Comparison of ENCODE assay signal across 20 cellular contexts in the genomic region with DNA sequence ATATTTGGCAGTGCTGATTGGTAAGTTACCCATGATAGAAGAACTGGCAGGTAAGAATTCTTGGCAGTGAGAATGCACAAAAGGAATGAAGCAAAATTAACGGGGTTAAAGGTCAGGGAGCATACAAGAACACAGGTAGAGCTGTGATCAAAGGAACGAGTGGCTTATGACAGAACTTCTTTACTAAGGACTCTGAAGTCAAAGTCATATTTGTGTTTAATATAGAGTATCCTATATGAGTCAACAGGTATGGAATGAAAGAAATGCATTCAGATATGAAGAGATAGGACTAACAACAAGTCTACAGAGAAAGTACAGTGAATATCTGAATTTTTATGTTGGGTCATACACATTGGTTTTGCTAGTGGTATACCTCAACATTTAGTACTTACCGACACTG.
DNase-seq lines count a peak whose midpoint lies in the region; FAIRE-seq and TF ChIP-seq lines count a peak whose summit lies in the region.
"Had no signal": no experiment of that assay in that cellular context is flagged by ENCODE, and none has a peak within 500 bp of the region (broad histone marks: within the 10 kb centered on the region; RNA-seq: fewer than 3 reads in every experiment).

No MANE protein-coding gene starts in this region.

- H3K27ac ChIP-seq in PC-9 (peak overlapping the region; percentile 50), sigmoid colon (no peak overlapping the region)
- H3K27ac ChIP-seq: gastroesophageal sphincter, right atrium auricular region had no signal

- TF ChIP-seq CTCF in PC-9 (conservative IDR thresholded peaks at IDR 0.05) (no peak), bronchial epithelial cell (IDR thresholded peaks at IDR 0.05; ENCODE audit: insufficient read depth, low read length, severe bottlenecking) (no peak), nephron (IDR thresholded peaks at IDR 0.05; ENCODE audit: unreplicated experiment in 3 of 3) (no peak), progenitor cell of endocrine pancreas (IDR thresholded peaks at IDR 0.05; ENCODE audit: unreplicated experiment) (no peak), GM20000 (IDR thresholded peaks at IDR 0.05; ENCODE audit: extremely low read depth, missing control alignments) (no peak), sigmoid colon (IDR thresholded peaks at IDR 0.05) (no peak)

- POLR2A ChIA-PET in PC-9 (lab: Charles Lee; ENCODE audit: unreplicated experiment): no interaction called here

- 49 to 81% methylated on average over 3 of the region's 3 CpGs for whole genome bisulfite sequencing in sigmoid colon, 2 donors

- no peak overlapping the region for H3K4me3 Mint-ChIP-seq in nephron
- H3K4me3 Mint-ChIP-seq in progenitor cell of endocrine pancreas (ENCODE audit: low read depth): no peak overlapping the region
- H3K4me3 Mint-ChIP-seq: activated T-cell treated with anti-CD3 and anti-CD28 coated beads, Interleukin-2, amount 50 U/mL, for 72 hours; CD8-positive, alpha-beta T cell; dendritic cell treated with granulocyte-macrophage colony-stimulating factor and Interleukin-4, amounts not matched to agents 40 ng/mL and 50 ng/mL, for 4 days; stimulated activated memory B cell treated with anti-CD40 and anti-IgM and Interleukin-4, amounts not matched to agents 10 μg/mL and 1 μg/mL and 100 μg/mL, for 72 hours had no signal

- no peaks in the 10 kb centered on the region for H3K36me3 Mint-ChIP-seq in nephron (ENCODE audit: low read depth)
- no peaks in the 10 kb centered on the region for H3K36me3 Mint-ChIP-seq in progenitor cell of endocrine pancreas (ENCODE audit: insufficient read depth)
- H3K36me3 Mint-ChIP-seq: activated naive CD4-positive, alpha-beta T cell treated with anti-CD3 and anti-CD28 coated beads, Interleukin-2, amount 50 U/mL, for 72 hours; CD8-positive, alpha-beta T cell; stimulated activated memory B cell treated with anti-CD40 and anti-IgM and Interleukin-4, amounts not matched to agents 10 μg/mL and 1 μg/mL and 100 μg/mL, for 72 hours had no signal

- H3K27ac Mint-ChIP-seq in nephron (peak overlapping the region in 2 of 3 experiments; percentile 4 to 37), progenitor cell of endocrine pancreas (no peak overlapping the region)
- H3K27ac Mint-ChIP-seq: activated naive CD4-positive, alpha-beta T cell treated with anti-CD3 and anti-CD28 coated beads, Interleukin-2, amount 50 U/mL, for 72 hours; activated T-cell treated with anti-CD3 and anti-CD28 coated beads, Interleukin-2, amount 50 U/mL, for 72 hours; CD8-positive, alpha-beta T cell; dendritic cell treated with granulocyte-macrophage colony-stimulating factor and Interleukin-4, amounts not matched to agents 40 ng/mL and 50 ng/mL, for 4 days; stimulated activated memory B cell treated with anti-CD40 and anti-IgM and Interleukin-4, amounts not matched to agents 10 μg/mL and 1 μg/mL and 100 μg/mL, for 72 hours had no signal

- no peaks in the 10 kb centered on the region for H3K27me3 Mint-ChIP-seq in nephron (ENCODE audit: low read depth)
- H3K27me3 Mint-ChIP-seq in progenitor cell of endocrine pancreas: peaks cover 4% of the 10 kb centered on the region
- H3K27me3 Mint-ChIP-seq: dendritic cell treated with granulocyte-macrophage colony-stimulating factor and Interleukin-4, amounts not matched to agents 40 ng/mL and 50 ng/mL, for 4 days; stimulated activated memory B cell treated with anti-CD40 and anti-IgM and Interleukin-4, amounts not matched to agents 10 μg/mL and 1 μg/mL and 100 μg/mL, for 72 hours had no signal

- H3K36me3 ChIP-seq in PC-9 (ENCODE audit: low read depth) (no peaks in the 10 kb centered on the region), bronchial epithelial cell (ENCODE audit: control insufficient read depth, insufficient read depth, low read length) (no peaks in the 10 kb centered on the region), sigmoid colon (no peaks in the 10 kb centered on the region)
- H3K36me3 ChIP-seq: gastroesophageal sphincter, right atrium auricular region had no signal

- DNase-seq in PC-9 (peak in 1 of 2 experiments; percentile 94), bronchial epithelial cell (ENCODE audit: low read depth) (peak; percentile 54), progenitor cell of endocrine pancreas (ENCODE audit: low spot score, unreplicated experiment) (no peak), GM20000 (ENCODE audit: low spot score) (no peak), sigmoid colon (no peak), hepatic stellate cell (ENCODE audit: low spot score) (no peak)
- DNase-seq: activated CD4-positive, CD25-positive, alpha-beta regulatory T cell; activated T-cell treated with anti-CD3 and anti-CD28 coated beads, Interleukin-2, amount 50 U/mL, for 72 hours; CD8-positive, alpha-beta T cell; NCI-H1417; nucleus accumbens; T-helper 9 cell had no signal

- peaks cover 24% of the 10 kb centered on the region for H3K4me1 Mint-ChIP-seq in nephron
- peaks cover 13% of the 10 kb centered on the region for H3K4me1 Mint-ChIP-seq in progenitor cell of endocrine pancreas (ENCODE audit: low read depth)

- no peak for TF ChIP-seq POLR2A in sigmoid colon (IDR thresholded peaks at IDR 0.05)

- H2AFZ ChIP-seq in PC-9: no peak overlapping the region

- FAIRE-seq in G401.6 (lab: Jason Lieb, UNC) (peak; percentile 96), bronchial epithelial cell (lab: Jason Lieb, UNC) (no peak)
- FAIRE-seq: HTR-8/SVneo had no signal

- H3K27me3 ChIP-seq in PC-9 (ENCODE audit: insufficient read depth, low read depth): no peaks in the 10 kb centered on the region
- no peaks in the 10 kb centered on the region for H3K27me3 ChIP-seq in bronchial epithelial cell (ENCODE audit: control insufficient read depth, insufficient read depth, low read length)
- no peaks in the 10 kb centered on the region for H3K27me3 ChIP-seq in sigmoid colon
- H3K27me3 ChIP-seq: gastroesophageal sphincter, right atrium auricular region had no signal

- peak overlapping the region; percentile 50 for H3K4me2 ChIP-seq in PC-9

- no peaks in the 10 kb centered on the region for H3K79me2 ChIP-seq in PC-9 (ENCODE audit: low read depth)

- H4K20me1 ChIP-seq in PC-9 (ENCODE audit: insufficient read depth): no peaks in the 10 kb centered on the region

- H3K4me3 ChIP-seq in PC-9: no peak overlapping the region
- no peak overlapping the region for H3K4me3 ChIP-seq in bronchial epithelial cell (ENCODE audit: low read depth, low read length)
- H3K4me3 ChIP-seq in sigmoid colon: no peak overlapping the region
- H3K4me3 ChIP-seq: gastroesophageal sphincter, right atrium auricular region had no signal

- TF ChIP-seq EP300 in sigmoid colon (IDR thresholded peaks at IDR 0.05): no peak

- H3K9me3 ChIP-seq in PC-9 (ENCODE audit: insufficient read depth, low read depth) (peaks cover 4% of the 10 kb centered on the region), sigmoid colon (no peaks in the 10 kb centered on the region)
- H3K9me3 ChIP-seq: gastroesophageal sphincter, right atrium auricular region had no signal

- H3K9me2 ChIP-seq in PC-9 (ENCODE audit: insufficient read depth): no peaks in the 10 kb centered on the region

- H3F3A ChIP-seq in PC-9 (ENCODE audit: insufficient read depth, low read depth): peaks cover 39% of the 10 kb centered on the region

- CTCF ChIA-PET in PC-9 (lab: Charles Lee): no interaction called here

- intact Hi-C loops in PC-9 (cut with micrococcal nuclease; ENCODE audit: unreplicated experiment) (loop anchor here (1.0 to 10.0 kb wide), 2 partner anchors 175 to 411 kb away; no protein-coding TSS in a partner anchor), sigmoid colon (cut with DNase I) (no loop called here)

- H3K9me3 Mint-ChIP-seq in nephron (no peaks in the 10 kb centered on the region), progenitor cell of endocrine pancreas (ENCODE audit: low read depth) (no peaks in the 10 kb centered on the region)
- H3K9me3 Mint-ChIP-seq: activated naive CD4-positive, alpha-beta T cell treated with anti-CD3 and anti-CD28 coated beads, Interleukin-2, amount 50 U/mL, for 72 hours; activated T-cell treated with anti-CD3 and anti-CD28 coated beads, Interleukin-2, amount 50 U/mL, for 72 hours; CD8-positive, alpha-beta T cell; dendritic cell treated with granulocyte-macrophage colony-stimulating factor and Interleukin-4, amounts not matched to agents 40 ng/mL and 50 ng/mL, for 4 days; stimulated activated memory B cell treated with anti-CD40 and anti-IgM and Interleukin-4, amounts not matched to agents 10 μg/mL and 1 μg/mL and 100 μg/mL, for 72 hours had no signal

- H3K4me1 ChIP-seq in PC-9 (replicated peaks; ENCODE audit: insufficient read depth): peaks cover 53% of the 10 kb centered on the region
- H3K4me1 ChIP-seq in sigmoid colon: peaks cover 0 to 16% (median 13%) of the 10 kb centered on the region in 4 donors

- BruUV-seq in PC-9 (replicated peaks; lab: Mats Ljungman, UMichigan): no TSS peak
